In genomic region chr12:112979281-112979680, GRCh38 we compare ENCODE assay signal across 9 cellular contexts. TPM values are rescaled to one million over a fixed set of nuclear protein-coding genes. Genes with fewer than 3 reads are reported as not detected.
DNase-seq lines count a peak whose midpoint lies in the region; ATAC-seq and TF ChIP-seq lines count a peak whose summit lies in the region.
"Had no signal": no experiment of that assay in that cellular context is flagged by ENCODE, and none has a peak within 500 bp of the region (broad histone marks: within the 10 kb centered on the region; RNA-seq: fewer than 3 reads in every experiment).

No MANE protein-coding gene starts in this region.

- peak; percentile 41 for ATAC-seq in activated CD8-positive, alpha-beta memory T cell treated with anti-CD3 and anti-CD28 coated beads, Interleukin-2, amount 10 ng/mL, durations not matched to agents 7 days and 5 days
- no peak for ATAC-seq in SK-N-SH treated with all-trans-retinoic acid at 6 μM for 48 hours

- no peak for TF ChIP-seq CTCF in suprapubic skin (IDR thresholded peaks at IDR 0.05)

- H3K36me3 ChIP-seq in ACC112 (ENCODE audit: insufficient read depth, low read length) (peaks cover 38% of the 10 kb centered on the region), GM23248 (ENCODE audit: low read depth) (no peaks in the 10 kb centered on the region), suprapubic skin (no peaks in the 10 kb centered on the region)

- 39 to 45% methylated on average over 4 of the region's 4 CpGs for WGBS in GM23248 (ENCODE audit: low coverage in 1 of 2, low lambda C conversion rate in 2 of 2, missing lambda C conversion rate in 2 of 2), 2 experiments
- WGBS in suprapubic skin: 33% methylated on average over 4 of the region's 4 CpGs

- peaks cover 64% of the 10 kb centered on the region for H3K36me3 Mint-ChIP-seq in activated CD8-positive, alpha-beta memory T cell treated with anti-CD3 and anti-CD28 coated beads, Interleukin-2, amount 10 ng/mL, durations not matched to agents 7 days and 5 days

- H3K9me3 ChIP-seq in GM23248 (ENCODE audit: low read depth): no peaks in the 10 kb centered on the region
- H3K9me3 ChIP-seq in suprapubic skin: no peaks in the 10 kb centered on the region

- H3F3A ChIP-seq in GM23248 (ENCODE audit: insufficient read depth): no peaks in the 10 kb centered on the region

- no peaks in the 10 kb centered on the region for H4K20me1 ChIP-seq in GM23248 (ENCODE audit: insufficient read depth)

- H3K79me2 ChIP-seq in ACC112 (ENCODE audit: control insufficient read depth, insufficient read depth, low read length, unreplicated experiment): peaks cover 71% of the 10 kb centered on the region
- H3K79me2 ChIP-seq in GM23248 (ENCODE audit: insufficient read depth): no peaks in the 10 kb centered on the region

- H3K4me1 ChIP-seq in ACC112 (ENCODE audit: control insufficient read depth, insufficient read depth, low read length, unreplicated experiment): peaks cover 9% of the 10 kb centered on the region
- H3K4me1 ChIP-seq in GM23248 (ENCODE audit: insufficient read depth): 0 out of 2 replicates have a peak, but pooled peaks cover 3% of the 10 kb centered on the region
- H3K4me1 ChIP-seq in suprapubic skin: peaks cover 25% of the 10 kb centered on the region

- H2AFZ ChIP-seq in ACC112 (ENCODE audit: low read length, unreplicated experiment) (no peak overlapping the region), GM23248 (peak overlapping the region; percentile 93; the same call in 1 of the 2 replicates)

- H3K4me3 ChIP-seq in ACC112 (ENCODE audit: low read depth, low read length) (peak overlapping the region; percentile 88), GM23248 (peak overlapping the region; percentile 73; the same call in 1 of the 2 replicates), suprapubic skin (peak overlapping the region; percentile 45)

- no peak overlapping the region for H3K9ac ChIP-seq in GM23248

- peak overlapping the region; percentile 89 for H3K4me3 Mint-ChIP-seq in activated CD8-positive, alpha-beta memory T cell treated with anti-CD3 and anti-CD28 coated beads, Interleukin-2, amount 10 ng/mL, durations not matched to agents 7 days and 5 days

- in situ Hi-C loops in GM23248 (cut with MboI): no loop called here

- H3K27ac Mint-ChIP-seq in activated CD8-positive, alpha-beta memory T cell treated with anti-CD3 and anti-CD28 coated beads, Interleukin-2, amount 10 ng/mL, durations not matched to agents 7 days and 5 days: peak overlapping the region; percentile 100

- H3K4me2 ChIP-seq in GM23248 (ENCODE audit: unreplicated experiment): no peak overlapping the region

- CTCF ChIA-PET in activated CD8-positive, alpha-beta memory T cell treated with anti-CD3 and anti-CD28 coated beads, Interleukin-2, amount 10 ng/mL, durations not matched to agents 7 days and 5 days (lab: Charles Lee): interaction anchor here (2.2 to 6.9 kb wide), 5 partner anchors 9 to 79 kb away, joined by 10 to 67 read pairs (median 12); partner anchors contain the start of gene OAS1

- H3K27me3 ChIP-seq in ACC112 (ENCODE audit: insufficient read depth, low read length) (no peaks in the 10 kb centered on the region), GM23248 (replicated peaks; ENCODE audit: insufficient read depth) (no peaks in the 10 kb centered on the region), suprapubic skin (no peaks in the 10 kb centered on the region)

- H3K27me3 Mint-ChIP-seq in activated CD8-positive, alpha-beta memory T cell treated with anti-CD3 and anti-CD28 coated beads, Interleukin-2, amount 10 ng/mL, durations not matched to agents 7 days and 5 days: no peaks in the 10 kb centered on the region

- H3K9me2 ChIP-seq in GM23248 (ENCODE audit: insufficient read depth): no peaks in the 10 kb centered on the region

- no peak for TF ChIP-seq EP300 in suprapubic skin (IDR thresholded peaks at IDR 0.05)

- H3K4me1 Mint-ChIP-seq in activated CD8-positive, alpha-beta memory T cell treated with anti-CD3 and anti-CD28 coated beads, Interleukin-2, amount 10 ng/mL, durations not matched to agents 7 days and 5 days: peaks cover 58% of the 10 kb centered on the region

- H3K27ac ChIP-seq in ACC112 (ENCODE audit: low read depth, low read length) (peak overlapping the region; percentile 93), GM23248 (no peak overlapping the region), suprapubic skin (peak overlapping the region; percentile 73)
- H3K27ac ChIP-seq: VCaP had no signal

- peaks cover 12% of the 10 kb centered on the region for H3K9me3 Mint-ChIP-seq in activated CD8-positive, alpha-beta memory T cell treated with anti-CD3 and anti-CD28 coated beads, Interleukin-2, amount 10 ng/mL, durations not matched to agents 7 days and 5 days (ENCODE audit: low read depth)

- no peak for TF ChIP-seq POLR2A in suprapubic skin (IDR thresholded peaks at IDR 0.05)

- DNase-seq in GM23248 (no peak), islet precursor cell (peak; percentile 41), suprapubic skin (ENCODE audit: low spot score in 2 of 2) (no peak), SK-N-DZ (ENCODE audit: low spot score) (no peak), DMS53 treated with DMSO at 0.1 percent for 48 hours (lab: John Stamatoyannopoulos, UW; ENCODE audit: unreplicated experiment) (no peak)
- peak; percentile 84 for DNase-seq in activated CD8-positive, alpha-beta memory T cell treated with anti-CD3 and anti-CD28 coated beads, Interleukin-2, amount 10 ng/mL, durations not matched to agents 7 days and 5 days

TF ChIP-seq in SK-N-SH treated with all-trans-retinoic acid at 6 μM for 48 hours, 23 proteins besides CTCF, POLR2A, EP300 and RAD21:
- no peak for TF ChIP-seq ZNF565 (CRISPR knock-in tag; conservative IDR thresholded peaks at IDR 0.05; ENCODE audit: low read depth)
- TF ChIP-seq TSHZ2 (CRISPR knock-in tag; IDR thresholded peaks at IDR 0.05): no peak
- TF ChIP-seq ZFP3 (CRISPR knock-in tag; IDR thresholded peaks at IDR 0.05): no peak
- no peak for TF ChIP-seq POU6F1 (CRISPR knock-in tag; IDR thresholded peaks at IDR 0.05; ENCODE audit: borderline replicate concordance, low read depth)
- TF ChIP-seq ZNF70 (CRISPR knock-in tag; IDR thresholded peaks at IDR 0.05): no peak
- TF ChIP-seq ESRRG (CRISPR knock-in tag; IDR thresholded peaks at IDR 0.05): no peak
- TF ChIP-seq SNAI2 (CRISPR knock-in tag; IDR thresholded peaks at IDR 0.05): no peak
- no peak for TF ChIP-seq GLIS3 (CRISPR knock-in tag; IDR thresholded peaks at IDR 0.05)
- TF ChIP-seq ZNF8 (CRISPR knock-in tag; IDR thresholded peaks at IDR 0.05): no peak
- no peak for TF ChIP-seq PPARA (CRISPR knock-in tag; IDR thresholded peaks at IDR 0.05; ENCODE audit: borderline replicate concordance)
- TF ChIP-seq TOX (CRISPR knock-in tag; IDR thresholded peaks at IDR 0.05; ENCODE audit: borderline replicate concordance): no peak
- no peak for TF ChIP-seq OSR1 (CRISPR knock-in tag; IDR thresholded peaks at IDR 0.05)

RNA-seq across cellular contexts. Expression of gene OAS2, which starts 1.0 kb away (rescaled TPM):
- 0.54 and 1.0 TPM in 2 replicates for total RNA-seq in GM23248 (2014; rRNA removed; shearing (Covaris generic))
- polyA plus RNA-seq in GM23248 (2016; fragmentation: Nextera tagmentation; extraction: Ambion mirVana): 0.56 and 1.4 TPM in 2 replicates
- 100 to 1,000 TPM; 276 to 383 TPM for total RNA-seq in activated CD8-positive, alpha-beta memory T cell treated with anti-CD3 and anti-CD28 coated beads, Interleukin-2, amount 10 ng/mL, durations not matched to agents 7 days and 5 days
- total RNA-seq in suprapubic skin: 1 to 10 TPM; 1.2 to 4.2 (median 3.2) TPM
- polyA plus RNA-seq in SK-N-DZ (2014; cell fraction: cytosol; rRNA removed): not detected in 2 replicates
- polyA plus RNA-seq in SK-N-DZ (2014; cell fraction: nucleus; rRNA removed): not detected in 2 replicates

RNA-seq across cellular contexts. Expression of gene OAS3, which starts 41.0 kb away (rescaled TPM):
- total RNA-seq in GM23248 (2014; rRNA removed; shearing (Covaris generic)): 0.22 and 0.38 TPM in 2 replicates
- polyA plus RNA-seq in GM23248 (2016; fragmentation: Nextera tagmentation; extraction: Ambion mirVana): 0.35 and 0.63 TPM in 2 replicates
- 100 to 1,000 TPM; 290 to 394 TPM for total RNA-seq in activated CD8-positive, alpha-beta memory T cell treated with anti-CD3 and anti-CD28 coated beads, Interleukin-2, amount 10 ng/mL, durations not matched to agents 7 days and 5 days
- 10 to 100 TPM; 19.5 to 30.0 (median 24.1) TPM for total RNA-seq in suprapubic skin
- polyA plus RNA-seq in SK-N-DZ (2014; cell fraction: cytosol; rRNA removed): 0.02 TPM in 1 of 2 replicates, not detected in the other
- polyA plus RNA-seq in SK-N-DZ (2014; cell fraction: nucleus; rRNA removed): not detected in 2 replicates

Comparison
In these comparisons a context has a peak if more than half of its experiments do, and no peak if none do; other contexts are left out.
1. DNase-seq: peak in activated CD8-positive, alpha-beta memory T cell treated with anti-CD3 and anti-CD28 coated beads, Interleukin-2, amount 10 ng/mL, durations not matched to agents 7 days and 5 days (single experiment) and islet precursor cell (single experiment); none in GM23248 (single experiment), suprapubic skin (0 of 2), SK-N-DZ (single experiment) and DMS53 treated with DMSO at 0.1 percent for 48 hours (single experiment).
2. RNA of gene OAS2, which starts 1.0 kb away (total RNA-seq): 276 to 383 TPM in activated CD8-positive, alpha-beta memory T cell treated with anti-CD3 and anti-CD28 coated beads, Interleukin-2, amount 10 ng/mL, durations not matched to agents 7 days and 5 days; 1.2 to 4.2 TPM in suprapubic skin and 0.54 to 1.0 TPM in GM23248; every median in the first group is over 10 times any median in the second.
3. RNA of gene OAS3, which starts 41.0 kb away (total RNA-seq): 290 to 394 TPM in activated CD8-positive, alpha-beta memory T cell treated with anti-CD3 and anti-CD28 coated beads, Interleukin-2, amount 10 ng/mL, durations not matched to agents 7 days and 5 days and 19.5 to 30.0 TPM in suprapubic skin; 0.22 to 0.38 TPM in GM23248; every median in the first group is over 10 times any median in the second.
4. Peak in every context shown above with its lines, with median percentiles within 50 percentile points of each other: H3K4me3 ChIP-seq.